Comparison of ENCODE assay signal across 18 cellular contexts in genomic region chrX:153353416-153353815, GRCh38. TPM values are rescaled to one million over a fixed set of nuclear protein-coding genes. Genes with fewer than 3 reads are reported as not detected.
A peak's percentile ranks its signal among the peaks of the same experiment; 100 is the strongest.
DNase-seq lines count a peak whose midpoint lies in the region; ATAC-seq and TF ChIP-seq lines count a peak whose summit lies in the region.
"Had no signal": no experiment of that assay in that cellular context is flagged by ENCODE, and none has a peak within 500 bp of the region (broad histone marks: within the 10 kb centered on the region; RNA-seq: fewer than 3 reads in every experiment).

No MANE protein-coding gene starts in this region.

- H3F3A ChIP-seq in SK-N-SH (replicated peaks; ENCODE audit: insufficient read depth), result no peaks in the 10 kb centered on the region

- no peaks in the 10 kb centered on the region; the same call in 1 of the 2 replicates for H3K27me3 ChIP-seq in SK-N-SH (ENCODE audit: insufficient read depth)
- H3K27me3 ChIP-seq: adrenal gland, heart right ventricle, MG63, vagina had no signal

- WGBS in SK-N-SH (ENCODE audit: low lambda C conversion rate), result 39% methylated on average over 6 of the region's 12 CpGs

- TF ChIP-seq CTCF in SK-N-SH (IDR thresholded peaks at IDR 0.05), result no peak
- TF ChIP-seq CTCF in coronary artery (IDR thresholded peaks at IDR 0.05), result no peak

- H3K9ac ChIP-seq in SK-N-SH, result no peak overlapping the region

- no peak for TF ChIP-seq EP300 in SK-N-SH (IDR thresholded peaks at IDR 0.05; ENCODE audit: borderline replicate concordance in 1 of 2, low read depth in 1 of 2, low read length in 1 of 2)

- H3K27ac ChIP-seq in SK-N-SH (ENCODE audit: low read depth in 2 of 2, low read length in 1 of 2) (no peak overlapping the region), coronary artery (no peak overlapping the region), substantia nigra (ENCODE audit: low read depth, low read length, poor library complexity, severe bottlenecking) (no peak overlapping the region)
- H3K27ac ChIP-seq: heart right ventricle, vagina had no signal

- no peaks in the 10 kb centered on the region for H3K79me2 ChIP-seq in SK-N-SH (ENCODE audit: insufficient read depth)

- ATAC-seq in SK-N-SH treated with all-trans-retinoic acid at 6 μM for 48 hours (peak; percentile 55), GM18870 (IDR thresholded peaks at IDR 0.05; ENCODE audit: unreplicated experiment) (no peak)
- ATAC-seq: activated CD4-positive, CD25-positive, alpha-beta regulatory T cell treated with anti-CD3 and anti-CD28 coated beads, Interleukin-2, amount 50 U/mL, for 24 hours; CD8-positive, alpha-beta T cell; heart right ventricle had no signal

- H3K4me1 ChIP-seq in SK-N-SH (ENCODE audit: control insufficient read depth in 1 of 2, insufficient read depth in 2 of 2, low read depth in 1 of 2, low read length in 1 of 2), result no peaks in the 10 kb centered on the region
- H3K4me1 ChIP-seq: adrenal gland, heart right ventricle, vagina had no signal

- no peak overlapping the region for H2AFZ ChIP-seq in SK-N-SH (ENCODE audit: low read depth)

- DNase-seq in SK-N-SH (no peak), coronary artery (ENCODE audit: low spot score) (peak; percentile 70), substantia nigra (lab: John Stamatoyannopoulos, UW) (no peak), NCI-H1417 treated with DMSO at 0.1 percent for 48 hours (lab: John Stamatoyannopoulos, UW) (no peak)
- DNase-seq: CD8-positive, alpha-beta T cell; effector CD8-positive, alpha-beta T cell; heart right ventricle; MG63; NCI-H2081 treated with DMSO at 0.1 percent for 48 hours; SHP77; T-helper 2 cell had no signal

- CTCF ChIA-PET in SK-N-SH (lab: Yijun Ruan, JAX), result interaction anchor here (1.2 kb wide), 1 partner anchor 19 kb away, joined by 3 read pairs; no protein-coding TSS in a partner anchor

- TF ChIP-seq RAD21 in SK-N-SH (IDR thresholded peaks at IDR 0.05; ENCODE audit: low read length), result no peak

- no peaks in the 10 kb centered on the region for H4K20me1 ChIP-seq in SK-N-SH (ENCODE audit: insufficient read depth)

- POLR2A ChIA-PET in SK-N-SH (lab: Yijun Ruan, JAX), result no interaction called here

- H3K9me3 ChIP-seq in SK-N-SH, result no peaks in the 10 kb centered on the region
- H3K9me3 ChIP-seq: adrenal gland, MG63, vagina had no signal

- no peaks in the 10 kb centered on the region for H3K9me2 ChIP-seq in SK-N-SH

- H3K4me3 ChIP-seq in SK-N-SH (ENCODE audit: low read depth in 2 of 2, low read length in 1 of 2) (no peak overlapping the region), coronary artery (no peak overlapping the region)
- H3K4me3 ChIP-seq: adrenal gland, heart right ventricle, MG63, vagina had no signal

- no peak overlapping the region for H3K4me2 ChIP-seq in SK-N-SH

- H3K36me3 ChIP-seq in SK-N-SH (replicated peaks in 1 of 2; ENCODE audit: control insufficient read depth in 1 of 2, insufficient read depth in 2 of 2, low read length in 1 of 2), result peaks cover 2 to 6% of the 10 kb centered on the region in 2 experiments
- H3K36me3 ChIP-seq: MG63, vagina had no signal

TF ChIP-seq in SK-N-SH treated with all-trans-retinoic acid at 6 μM for 48 hours, 23 proteins besides CTCF, POLR2A, EP300 and RAD21 (continues in another document):
- TF ChIP-seq RARB (CRISPR knock-in tag; IDR thresholded peaks at IDR 0.05), result no peak
- TF ChIP-seq BACH2 (CRISPR knock-in tag; IDR thresholded peaks at IDR 0.05; ENCODE audit: borderline replicate concordance), result no peak
- TF ChIP-seq CREB5 (CRISPR knock-in tag; IDR thresholded peaks at IDR 0.05; ENCODE audit: low read depth), result no peak
- no peak for TF ChIP-seq CSDC2 (CRISPR knock-in tag; IDR thresholded peaks at IDR 0.05)
- no peak for TF ChIP-seq TCF4 (CRISPR knock-in tag; IDR thresholded peaks at IDR 0.05; ENCODE audit: borderline replicate concordance)
- TF ChIP-seq SNAI2 (CRISPR knock-in tag; IDR thresholded peaks at IDR 0.05), result no peak
- no peak for TF ChIP-seq ZNF565 (CRISPR knock-in tag; conservative IDR thresholded peaks at IDR 0.05; ENCODE audit: low read depth)
- TF ChIP-seq ZC3H10 (CRISPR knock-in tag; IDR thresholded peaks at IDR 0.05), result no peak
- no peak for TF ChIP-seq ZFP3 (CRISPR knock-in tag; IDR thresholded peaks at IDR 0.05)
- TF ChIP-seq PPARA (CRISPR knock-in tag; IDR thresholded peaks at IDR 0.05; ENCODE audit: borderline replicate concordance), result no peak
- no peak for TF ChIP-seq CSRNP3 (CRISPR knock-in tag; IDR thresholded peaks at IDR 0.05)
- TF ChIP-seq ZNF70 (CRISPR knock-in tag; IDR thresholded peaks at IDR 0.05), result no peak
- no peak for TF ChIP-seq GLIS3 (CRISPR knock-in tag; IDR thresholded peaks at IDR 0.05)

TF ChIP-seq in SK-N-SH, 30 proteins besides CTCF, POLR2A, EP300 and RAD21:
- no peak for TF ChIP-seq GATA2 (CRISPR knock-in tag; IDR thresholded peaks at IDR 0.05)
- TF ChIP-seq USF1 (IDR thresholded peaks at IDR 0.05; ENCODE audit: borderline replicate concordance, low read depth), result no peak
- no peak for TF ChIP-seq MXI1 (IDR thresholded peaks at IDR 0.05; ENCODE audit: low read depth, low read length)
- no peak for TF ChIP-seq MAX (IDR thresholded peaks at IDR 0.05; ENCODE audit: low read depth)
- no peak for TF ChIP-seq EZH2phosphoT487 (IDR thresholded peaks at IDR 0.05; ENCODE audit: borderline replicate concordance, low read depth)
- no peak for TF ChIP-seq USF2 (IDR thresholded peaks at IDR 0.05; ENCODE audit: borderline replicate concordance, low read depth, low read length)
- TF ChIP-seq IRF3 (IDR thresholded peaks at IDR 0.05; ENCODE audit: low read depth, low read length), result no peak
- no peak for TF ChIP-seq NFIC (IDR thresholded peaks at IDR 0.05; ENCODE audit: borderline replicate concordance)
- TF ChIP-seq FOXM1 (IDR thresholded peaks at IDR 0.05; ENCODE audit: low read depth), result no peak
- TF ChIP-seq JUND (IDR thresholded peaks at IDR 0.05), result no peak
- TF ChIP-seq MEF2A (IDR thresholded peaks at IDR 0.05; ENCODE audit: borderline replicate concordance, low read depth), result no peak
- TF ChIP-seq SIN3A (IDR thresholded peaks at IDR 0.05; ENCODE audit: borderline replicate concordance, low read depth, low read length), result no peak
- no peak for TF ChIP-seq CHD2 (IDR thresholded peaks at IDR 0.05; ENCODE audit: low read length, partially characterized antibody)
- no peak for TF ChIP-seq RFX5 (IDR thresholded peaks at IDR 0.05; ENCODE audit: low read length)
- no peak for TF ChIP-seq GABPA (IDR thresholded peaks at IDR 0.05; ENCODE audit: low read depth)

RNA-seq across cellular contexts. Expression of gene ZNF275, which starts 19.5 kb away (rescaled TPM):
- polyA plus RNA-seq in SK-N-SH (2012; rRNA removed), result 4.9 and 6.3 TPM in 2 replicates
- polyA plus RNA-seq in SK-N-SH (2012; cell fraction: cytosol; rRNA removed), result 4.2 and 4.4 TPM in 2 replicates
- 12.3 and 17.2 TPM in 2 replicates for polyA plus RNA-seq in SK-N-SH (2012; cell fraction: nucleus; rRNA removed)

RNA-seq across cellular contexts. Expression of gene PNMA6F, which starts 31.8 kb away (rescaled TPM):
- not detected in 2 replicates for polyA plus RNA-seq in SK-N-SH (2012; rRNA removed)
- not detected in 2 replicates for polyA plus RNA-seq in SK-N-SH (2012; cell fraction: cytosol; rRNA removed)
- not detected in 2 replicates for polyA plus RNA-seq in SK-N-SH (2012; cell fraction: nucleus; rRNA removed)
- polyA plus RNA-seq: AG04450, fibroblast of lung, heart right ventricle had no signal

RNA-seq across cellular contexts. Expression of gene PNMA6E, which starts 47.7 kb away (rescaled TPM):
- not detected in 2 replicates for polyA plus RNA-seq in SK-N-SH (2012; rRNA removed)
- polyA plus RNA-seq in SK-N-SH (2012; cell fraction: cytosol; rRNA removed), result not detected in 2 replicates
- not detected in 2 replicates for polyA plus RNA-seq in SK-N-SH (2012; cell fraction: nucleus; rRNA removed)
- polyA plus RNA-seq: AG04450, fibroblast of lung, heart right ventricle had no signal

RNA-seq across cellular contexts. Expression of gene ZFP92, which starts 57.9 kb away (rescaled TPM):
- polyA plus RNA-seq in SK-N-SH (2012; rRNA removed), result 0.28 TPM in 2 replicates
- 0.23 and 0.25 TPM in 2 replicates for polyA plus RNA-seq in SK-N-SH (2012; cell fraction: cytosol; rRNA removed)
- 0.79 and 0.99 TPM in 2 replicates for polyA plus RNA-seq in SK-N-SH (2012; cell fraction: nucleus; rRNA removed)
